16 cellular contexts compared by ENCODE assay signal in the genomic region with DNA sequence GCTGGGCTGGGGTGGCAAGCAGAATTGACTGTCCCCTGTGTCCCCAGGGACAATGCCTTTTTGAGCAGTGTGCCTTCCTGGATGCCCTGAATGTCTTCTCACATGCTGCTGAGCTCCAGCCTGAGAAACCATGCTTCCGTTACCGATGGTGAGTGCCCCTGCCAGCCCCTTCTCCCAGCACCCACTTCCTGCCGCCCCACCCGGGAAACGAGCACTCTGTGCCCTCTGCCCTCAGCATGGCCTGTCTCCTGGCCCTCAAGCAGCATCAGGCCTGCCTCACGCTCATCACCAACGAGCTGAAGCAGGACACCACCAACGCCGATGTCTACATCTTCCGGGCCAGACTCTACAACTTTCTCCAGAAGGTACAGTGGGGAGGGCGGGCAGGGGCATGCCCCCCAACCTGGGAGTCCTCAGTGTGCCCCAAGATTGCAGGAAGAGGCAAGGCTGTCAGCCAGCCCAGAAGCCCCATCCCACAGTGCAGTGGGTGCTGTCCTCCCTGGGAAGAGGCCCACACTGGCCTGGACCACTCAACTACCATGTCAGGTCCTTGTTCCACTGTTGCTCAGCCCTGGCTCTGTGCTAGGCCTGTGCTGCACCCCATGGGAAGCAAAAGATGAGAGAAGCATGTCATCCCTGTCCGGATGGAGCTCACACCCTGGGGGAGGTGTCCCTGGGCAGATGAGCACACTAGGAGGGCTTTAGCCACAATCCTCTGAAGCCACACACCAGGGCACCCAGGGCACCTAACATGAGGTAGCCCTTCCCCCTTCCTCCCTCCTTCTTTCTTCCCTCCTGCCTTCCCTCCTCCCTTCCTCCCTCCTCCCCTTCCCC. TPM values are rescaled to one million over a fixed set of nuclear protein-coding genes. Genes with fewer than 3 reads are reported as not detected.
DNase-seq lines count a peak whose midpoint lies in the region; ATAC-seq, FAIRE-seq and TF ChIP-seq lines count a peak whose summit lies in the region.
"Had no signal": no experiment of that assay in that cellular context is flagged by ENCODE, and none has a peak within 500 bp of the region (broad histone marks: within the 10 kb centered on the region; RNA-seq: fewer than 3 reads in every experiment).

No MANE protein-coding gene starts in this region.

- DNase-seq in Right ventricle myocardium inferior (ENCODE audit: missing footprints) (peak; percentile 22), cardiac septum (ENCODE audit: low spot score) (no peak), T-cell (peak in 24 of 34 experiments; percentile 12 to 52 (median 32)), mucosa of descending colon (no peak), GM12891 (ENCODE audit: insufficient read length, low spot score) (no peak), HAP-1 (ENCODE audit: low spot score in 2 of 2) (no peak)
- peak; percentile 12 for DNase-seq in central memory CD4-positive, alpha-beta T cell
- DNase-seq: BE2C; cerebellar nuclear complex; H7; NCI-H2081 treated with DMSO at 0.1 percent for 48 hours; stimulated activated CD4-positive, alpha-beta T cell treated with anti-CD3 and anti-CD28 coated beads, Interleukin-4, amount 100 ng/mL, for 24 hours had no signal

- CTCF ChIA-PET in T-cell (lab: Charles Lee), result interaction anchor here in 1 of 2 donors (0.6 kb wide), 1 partner anchor 17 kb away, joined by 3 read pairs; no protein-coding TSS in a partner anchor

- FAIRE-seq in GM12891 (lab: Jason Lieb, UNC), result no peak

- intact Hi-C loops in Right ventricle myocardium inferior (cut with DNase I) (no loop called here), cardiac septum (cut with DNase I) (no loop called here), mucosa of descending colon (cut with DNase I, micrococcal nuclease) (loop anchor here in 1 of 2 donors (10.0 kb wide), 1 partner anchor 125 kb away; no protein-coding TSS in a partner anchor)

- in situ Hi-C loops in HAP-1 (cut with MboI; ENCODE audit: low sequenced_read_pairs), result no loop called here

- H3K27ac ChIP-seq in temporal lobe (ENCODE audit: low read depth, low read length), result peak overlapping the region; percentile 36
- H3K27ac ChIP-seq: HL-60 had no signal

- no peaks in the 10 kb centered on the region for H3K36me3 Mint-ChIP-seq in T-cell

- H3K27me3 Mint-ChIP-seq in T-cell, result no peaks in the 10 kb centered on the region

- ATAC-seq in Right ventricle myocardium inferior, result no peak
- ATAC-seq in T-cell (replicated peaks in 1 of 4), result peak in 2 of 4 experiments; percentile 15 to 36
- no peak for ATAC-seq in mucosa of descending colon

- H3K36me3 ChIP-seq in mucosa of descending colon (ENCODE audit: low read depth), result no peaks in the 10 kb centered on the region
- H3K36me3 ChIP-seq in HAP-1 (replicated peaks), result no peaks in the 10 kb centered on the region
- H3K36me3 ChIP-seq: BE2C, SJSA1 had no signal

- H3K4me1 ChIP-seq in mucosa of descending colon (ENCODE audit: low read depth), result peaks cover 15% of the 10 kb centered on the region
- peaks cover 4% of the 10 kb centered on the region for H3K4me1 ChIP-seq in HAP-1

- H3K4me1 Mint-ChIP-seq in T-cell, result peaks cover 22 to 40% (median 39%) of the 10 kb centered on the region in 3 donors

- H3K27me3 ChIP-seq in HAP-1 (ENCODE audit: low read depth), result no peaks in the 10 kb centered on the region
- H3K27me3 ChIP-seq: BE2C, SJSA1 had no signal

- no peaks in the 10 kb centered on the region for H3K9me3 Mint-ChIP-seq in T-cell

- peak overlapping the region; percentile 83 to 93 for H3K27ac Mint-ChIP-seq in T-cell

- no peak overlapping the region for H3K4me3 ChIP-seq in mucosa of descending colon
- no peak overlapping the region for H3K4me3 ChIP-seq in HAP-1
- H3K4me3 ChIP-seq: SJSA1 had no signal

- POLR2A ChIA-PET in T-cell (lab: Charles Lee), result no interaction called here

- H3K9me3 ChIP-seq in mucosa of descending colon (no peaks in the 10 kb centered on the region), HAP-1 (no peaks in the 10 kb centered on the region)
- H3K9me3 ChIP-seq: BE2C, SJSA1 had no signal

- peak overlapping the region; percentile 2 to 68 (median 51) for H3K4me3 Mint-ChIP-seq in T-cell

- TF ChIP-seq CTCF in mucosa of descending colon (IDR thresholded peaks at IDR 0.05), result no peak

- TF ChIP-seq POLR2A in GM12891 (IDR thresholded peaks at IDR 0.05; ENCODE audit: low read depth, low read length), result no peak

TF ChIP-seq in GM12891, 5 proteins besides CTCF, POLR2A, EP300 and RAD21:
- TF ChIP-seq SPI1 (IDR thresholded peaks at IDR 0.05; ENCODE audit: low read depth, low read length) (no peak), POLR2AphosphoS5 (IDR thresholded peaks at IDR 0.05; ENCODE audit: low read depth, low read length) (no peak), POU2F2 (IDR thresholded peaks at IDR 0.05; ENCODE audit: low read depth, low read length) (no peak), PAX5 (IDR thresholded peaks at IDR 0.05; ENCODE audit: insufficient read depth, low read length, severe bottlenecking) (no peak), TAF1 (IDR thresholded peaks at IDR 0.05; ENCODE audit: low read depth, low read length) (no peak)

RNA-seq across cellular contexts. Expression of gene TTC16, which starts 4.4 kb away (rescaled TPM):
- total RNA-seq in Right ventricle myocardium inferior (0.30 TPM), cardiac septum (0.16 TPM), T-cell (10 to 100 TPM in 1 of 5 donors, 1 to 10 TPM in 4; 4.6 to 31.8 (median 6.2) TPM), temporal lobe (not detected), mucosa of descending colon (under 1 TPM in 1 of 3 donors, not detected in 2; 0.31 TPM)
- polyA plus RNA-seq in GM12891 (2012; ENCODE audit: low read depth, missing spikeins), result 0.04 TPM
- total RNA-seq: glomerular endothelial cell, H7, SJSA1 had no signal

RNA-seq across cellular contexts. Expression of gene PTRH1, which starts 4.8 kb away (rescaled TPM):
- total RNA-seq in Right ventricle myocardium inferior, result 14.2 TPM
- 13.4 TPM for total RNA-seq in cardiac septum
- 10 to 100 TPM in 4 of 5 donors, 1 to 10 TPM in 1; 4.4 to 15.9 (median 12.9) TPM for total RNA-seq in T-cell
- 5.2 TPM for total RNA-seq in temporal lobe
- 10 to 100 TPM in 2 of 3 donors, 1 to 10 TPM in 1; 5.1 to 10.5 (median 10.3) TPM for total RNA-seq in mucosa of descending colon
- polyA plus RNA-seq in GM12891 (2012; ENCODE audit: low read depth, missing spikeins), result 6.8 TPM

RNA-seq across cellular contexts. Expression of gene CFAP157, which starts 13.5 kb away (rescaled TPM):
- total RNA-seq in Right ventricle myocardium inferior (not detected), cardiac septum (not detected), T-cell (under 1 TPM in 3 of 5 donors, not detected in 2; 0.13 to 0.44 (median 0.40) TPM), temporal lobe (under 0.01 TPM), mucosa of descending colon (under 1 TPM in 2 of 3 donors, not detected in 1; 0.12 to 0.28 TPM)
- 0.21 TPM for polyA plus RNA-seq in GM12891 (2012; ENCODE audit: low read depth, missing spikeins)
- total RNA-seq: glomerular endothelial cell, H7 had no signal

RNA-seq across cellular contexts. Expression of gene TOR2A, which starts 14.8 kb away (rescaled TPM):
- 3.8 TPM for total RNA-seq in Right ventricle myocardium inferior
- total RNA-seq in cardiac septum, result 4.4 TPM
- 10 to 100 TPM in 3 of 5 donors, 1 to 10 TPM in 2; 7.7 to 18.4 (median 15.5) TPM for total RNA-seq in T-cell
- total RNA-seq in temporal lobe, result 6.4 TPM
- 10 to 100 TPM; 19.7 to 30.2 (median 28.2) TPM for total RNA-seq in mucosa of descending colon
- 6.3 TPM for polyA plus RNA-seq in GM12891 (2012; ENCODE audit: low read depth, missing spikeins)

RNA-seq across cellular contexts. Expression of gene SH2D3C, which starts 58.2 kb away (rescaled TPM):
- total RNA-seq in Right ventricle myocardium inferior (21.3 TPM), cardiac septum (16.0 TPM), T-cell (10 to 100 TPM; 31.6 to 48.7 (median 47.7) TPM), temporal lobe (5.4 TPM), mucosa of descending colon (1 to 10 TPM; 3.2 to 7.4 (median 4.7) TPM)
- 10.6 TPM for polyA plus RNA-seq in GM12891 (2012; ENCODE audit: low read depth, missing spikeins)
- total RNA-seq: SJSA1 had no signal

Comparison
In these comparisons a context has a peak if more than half of its experiments do, and no peak if none do; other contexts are left out.
1. DNase-seq: peak in Right ventricle myocardium inferior (single experiment), T-cell (24 of 34) and central memory CD4-positive, alpha-beta T cell (single experiment); none in cardiac septum (single experiment), mucosa of descending colon (0 of 3), GM12891 (single experiment) and HAP-1 (0 of 2).